5 cellular contexts compared by ENCODE assay signal in genomic region chr7:744128-744520, GRCh38. TPM values are rescaled to one million over a fixed set of nuclear protein-coding genes. Genes with fewer than 3 reads are reported as not detected.
DNase-seq lines count a peak whose midpoint lies in the region; ATAC-seq, FAIRE-seq and TF ChIP-seq lines count a peak whose summit lies in the region.
"Not testable (repeated sequence)": the region's sequence is repeated elsewhere in the genome, so short reads cannot be mapped to it uniquely, and the experiment has no call there.

No MANE protein-coding gene starts in this region.

- H3K9me1 ChIP-seq in K562 (ENCODE audit: control insufficient read depth, insufficient read depth, low read length) = not testable (repeated sequence)

- not testable (repeated sequence) for TF ChIP-seq POLR2A in K562 (conservative IDR thresholded peaks at IDR 0.05); sigmoid colon (IDR thresholded peaks at IDR 0.05)

- not testable (repeated sequence) for H3K9ac ChIP-seq in K562 (ENCODE audit: insufficient read depth in 1 of 2, low read depth in 2 of 2, low read length in 2 of 2)

- not testable (repeated sequence) for ATAC-seq in SK-N-SH treated with all-trans-retinoic acid at 6 μM for 48 hours; activated CD8-positive, alpha-beta T cell treated with anti-CD3 and anti-CD28 coated beads, Interleukin-2, amount 10 ng/mL, durations not matched to agents 7 days and 5 days; K562

- TF ChIP-seq CTCF in HEK293 (tag by site-specific recombination; IDR thresholded peaks at IDR 0.05); K562 (IDR thresholded peaks at IDR 0.05 in 2 of 3, conservative IDR thresholded peaks at IDR 0.05 in 1 of 3; ENCODE audit: insufficient read depth in 2 of 3, low read depth in 1 of 3, low read length in 3 of 3); sigmoid colon (IDR thresholded peaks at IDR 0.05): not testable (repeated sequence)

- H3K4me3 Mint-ChIP-seq in activated CD8-positive, alpha-beta T cell treated with anti-CD3 and anti-CD28 coated beads, Interleukin-2, amount 10 ng/mL, durations not matched to agents 7 days and 5 days = not testable (repeated sequence)

- BruUV-seq in K562 (replicated peaks; lab: Mats Ljungman, UMichigan) = not testable (repeated sequence)

- not testable (repeated sequence) for H3K4me3 ChIP-seq in HEK293 (ENCODE audit: low read depth, low read length); K562; sigmoid colon

- not testable (repeated sequence) for DNase-seq in activated CD8-positive, alpha-beta T cell treated with anti-CD3 and anti-CD28 coated beads, Interleukin-2, amount 10 ng/mL, durations not matched to agents 7 days and 5 days; K562 (ENCODE audit: extremely low read depth in 1 of 4, low spot score in 3 of 4)
- DNase-seq in sigmoid colon = peak; percentile 6

- not testable (repeated sequence) for H3K27ac ChIP-seq in HEK293 (ENCODE audit: extremely low read depth, low read depth, low read length); K562 (ENCODE audit: extremely low read depth, low read depth, low read length); sigmoid colon

- H3K4me2 ChIP-seq in K562 (ENCODE audit: insufficient read depth, low read length) = not testable (repeated sequence)

- intact Hi-C loops in K562 (cut with micrococcal nuclease); sigmoid colon (cut with DNase I): not testable (repeated sequence)

- not testable (repeated sequence) for H3K27me3 Mint-ChIP-seq in activated CD8-positive, alpha-beta T cell treated with anti-CD3 and anti-CD28 coated beads, Interleukin-2, amount 10 ng/mL, durations not matched to agents 7 days and 5 days (ENCODE audit: low read depth)

- not testable (repeated sequence) for TF ChIP-seq EP300 in K562 (IDR thresholded peaks at IDR 0.05; ENCODE audit: low read length); sigmoid colon (IDR thresholded peaks at IDR 0.05)

- peak overlapping the region; percentile 30 for H3K27ac Mint-ChIP-seq in activated CD8-positive, alpha-beta T cell treated with anti-CD3 and anti-CD28 coated beads, Interleukin-2, amount 10 ng/mL, durations not matched to agents 7 days and 5 days

- not testable (repeated sequence) for H3K4me1 Mint-ChIP-seq in activated CD8-positive, alpha-beta T cell treated with anti-CD3 and anti-CD28 coated beads, Interleukin-2, amount 10 ng/mL, durations not matched to agents 7 days and 5 days (ENCODE audit: low read depth)

- H3K4me1 ChIP-seq in HEK293 (ENCODE audit: control insufficient read depth, insufficient read depth, low read length); K562 (replicated peaks in 1 of 2; ENCODE audit: control insufficient read depth in 2 of 2, insufficient read depth in 2 of 2, low read length in 2 of 2); sigmoid colon: not testable (repeated sequence)

- in situ Hi-C loops in K562 (cut with MboI) = not testable (repeated sequence)

- H3K36me3 Mint-ChIP-seq in activated CD8-positive, alpha-beta T cell treated with anti-CD3 and anti-CD28 coated beads, Interleukin-2, amount 10 ng/mL, durations not matched to agents 7 days and 5 days (ENCODE audit: low read depth) = peaks cover 27% of the 10 kb centered on the region

- not testable (repeated sequence) for H4K20me1 ChIP-seq in K562 (replicated peaks; ENCODE audit: control insufficient read depth, insufficient read depth, low read length)

- POLR2A ChIA-PET in HEK293 (lab: Yijun Ruan, JAX); activated CD8-positive, alpha-beta T cell treated with anti-CD3 and anti-CD28 coated beads, Interleukin-2, amount 10 ng/mL, durations not matched to agents 7 days and 5 days (lab: Charles Lee); K562 (lab: Yijun Ruan, JAX): not testable (repeated sequence)

- CTCF ChIA-PET in HEK293 (lab: Yijun Ruan, JAX); activated CD8-positive, alpha-beta T cell treated with anti-CD3 and anti-CD28 coated beads, Interleukin-2, amount 10 ng/mL, durations not matched to agents 7 days and 5 days (lab: Charles Lee); K562 (lab: Yijun Ruan, JAX; ENCODE audit: low intra/inter-chr PET ratio): not testable (repeated sequence)

- TF ChIP-seq RAD21 in K562 (CRISPR knock-in tag; conservative IDR thresholded peaks at IDR 0.05 in 1 of 2, IDR thresholded peaks at IDR 0.05 in 1 of 2) = not testable (repeated sequence)

- not testable (repeated sequence) for H2AFZ ChIP-seq in K562 (ENCODE audit: low read depth, low read length)

- H3K27me3 ChIP-seq in K562 (ENCODE audit: control insufficient read depth in 2 of 2, insufficient read depth in 2 of 2, low read length in 2 of 2); sigmoid colon: not testable (repeated sequence)

- peaks cover 27% of the 10 kb centered on the region for H3K79me2 ChIP-seq in K562 (ENCODE audit: control insufficient read depth, insufficient read depth, low read length)

- peaks cover 7 to 53% of the 10 kb centered on the region in 2 experiments; a peak in 2 of 3 replicates for H3K36me3 ChIP-seq in HEK293 (ENCODE audit: control insufficient read depth in 2 of 2, insufficient read depth in 1 of 2, low read length in 2 of 2)
- H3K36me3 ChIP-seq in K562 (ENCODE audit: control insufficient read depth, insufficient read depth, low read length) = peaks cover 67% of the 10 kb centered on the region
- peaks cover 8 to 43% (median 21%) of the 10 kb centered on the region in 4 donors for H3K36me3 ChIP-seq in sigmoid colon

- not testable (repeated sequence) for FAIRE-seq in K562 (lab: Jason Lieb, UNC)

- not testable (repeated sequence) for H3K9me3 ChIP-seq in HEK293 (ENCODE audit: control insufficient read depth, insufficient read depth, low read depth, low read length); K562 (replicated peaks; ENCODE audit: control insufficient read depth, insufficient read depth, low read depth, low read length); sigmoid colon

- WGBS in K562 (ENCODE audit: insufficient coverage, low coverage, missing lambda C conversion rate) = 75% methylated on average over 4 of the region's 5 CpGs
- 88 to 97% methylated on average over 5 of the region's 5 CpGs for WGBS in sigmoid colon, 2 donors

- not testable (repeated sequence) for H3K9me3 Mint-ChIP-seq in activated CD8-positive, alpha-beta T cell treated with anti-CD3 and anti-CD28 coated beads, Interleukin-2, amount 10 ng/mL, durations not matched to agents 7 days and 5 days (ENCODE audit: insufficient read depth)

RNA-seq across cellular contexts. Expression of gene PRKAR1B, which starts 17.0 kb away (rescaled TPM):
- 10 to 100 TPM; 56.5 to 58.2 TPM for total RNA-seq in activated CD8-positive, alpha-beta T cell treated with anti-CD3 and anti-CD28 coated beads, Interleukin-2, amount 10 ng/mL, durations not matched to agents 7 days and 5 days
- total RNA-seq in K562 (2011; cell fraction: chromatin; rRNA removed; ENCODE audit: low replicate concordance) = 17.8 and 33.7 TPM in 2 replicates
- total RNA-seq in K562 (2011; cell fraction: nucleolus; rRNA removed) = 20.3 and 21.8 TPM in 2 replicates
- total RNA-seq in K562 (2011; cell fraction: nucleoplasm; rRNA removed) = 13.3 and 14.8 TPM in 2 replicates
- 28.8 and 37.6 TPM in 2 replicates for total RNA-seq in K562 (2014; rRNA removed)
- total RNA-seq in K562 (2014; rRNA removed; fragmentation: Illumina TruSeq; extraction: Trizol) = 7.7 and 10.5 TPM in 2 replicates
- total RNA-seq in K562 (2015; rRNA removed; fragmentation: Illumina TruSeq; extraction: Trizol) = 11.8 and 12.7 TPM in 2 replicates
- total RNA-seq in K562 (2021) = 30.5 and 32.0 TPM in 2 replicates
- 8.2 and 15.3 TPM in 2 replicates for polyA plus RNA-seq in K562 (2011; rRNA removed)
- polyA plus RNA-seq in K562 (2011; cell fraction: cytosol; rRNA removed) = 7.5 and 20.4 TPM in 2 replicates
- polyA plus RNA-seq in K562 (2011; cell fraction: nucleus; rRNA removed) = 8.1 and 20.7 TPM in 2 replicates
- polyA plus RNA-seq in K562 (2012) = 13.9 and 25.5 TPM in 2 replicates
- 9.2 and 20.4 TPM in 2 replicates for polyA plus RNA-seq in K562 (2014; fragmentation: Illumina TruSeq; extraction: Trizol)
- 1 to 10 TPM in 1 of 2 experiments, under 1 TPM in 1; 0.99 to 1.2 TPM for polyA plus RNA-seq in K562 (2014; fragmentation: Nextera tagmentation; extraction: Ambion mirVana)
- 18.4 and 19.4 TPM in 2 replicates for polyA plus RNA-seq in K562 (2014; rRNA removed)
- polyA minus RNA-seq in K562 (2011; rRNA and poly(A)+ RNA removed) = 21.0 and 32.5 TPM in 2 replicates
- 11.3 and 17.8 TPM in 2 replicates for polyA minus RNA-seq in K562 (2011; cell fraction: cytosol; rRNA and poly(A)+ RNA removed)
- 8.5 and 9.8 TPM in 2 replicates for polyA minus RNA-seq in K562 (2011; cell fraction: nucleus; rRNA and poly(A)+ RNA removed)
- 10 to 100 TPM in 3 of 4 donors, 1 to 10 TPM in 1; 9.7 to 26.6 (median 10.9) TPM for total RNA-seq in sigmoid colon
- 10 to 100 TPM in 2 of 3 donors, 1 to 10 TPM in 1; 9.5 to 20.4 (median 12.6) TPM for polyA plus RNA-seq in sigmoid colon

RNA-seq across cellular contexts. Expression of gene DNAAF5, which starts 17.6 kb away (rescaled TPM):
- total RNA-seq in activated CD8-positive, alpha-beta T cell treated with anti-CD3 and anti-CD28 coated beads, Interleukin-2, amount 10 ng/mL, durations not matched to agents 7 days and 5 days = 10 to 100 TPM; 25.5 to 27.0 TPM
- total RNA-seq in K562 (2011; cell fraction: chromatin; rRNA removed; ENCODE audit: low replicate concordance) = 43.7 and 77.7 TPM in 2 replicates
- total RNA-seq in K562 (2011; cell fraction: nucleolus; rRNA removed) = 48.7 and 57.2 TPM in 2 replicates
- total RNA-seq in K562 (2011; cell fraction: nucleoplasm; rRNA removed) = 27.9 and 34.8 TPM in 2 replicates
- total RNA-seq in K562 (2014; rRNA removed) (35.3 and 61.8 TPM in 2 replicates), K562 (2014; rRNA removed; fragmentation: Illumina TruSeq; extraction: Trizol) (14.2 and 16.4 TPM in 2 replicates), K562 (2015; rRNA removed; fragmentation: Illumina TruSeq; extraction: Trizol) (19.1 and 20.8 TPM in 2 replicates), K562 (2021) (69.7 and 69.9 TPM in 2 replicates), sigmoid colon (10 to 100 TPM; 13.2 to 25.4 (median 16.0) TPM)
- polyA plus RNA-seq in K562 (2011; rRNA removed) (12.3 and 33.1 TPM in 2 replicates), K562 (2014; fragmentation: Illumina TruSeq; extraction: Trizol) (20.3 and 41.8 TPM in 2 replicates), K562 (2014; fragmentation: Nextera tagmentation; extraction: Ambion mirVana) (1 to 10 TPM; 3.1 to 5.1 TPM), K562 (2014; rRNA removed) (31.9 and 34.0 TPM in 2 replicates), sigmoid colon (10 to 100 TPM in 1 of 3 donors, 1 to 10 TPM in 2; 7.8 to 23.4 (median 9.7) TPM)
- 24.9 and 63.1 TPM in 2 replicates for polyA plus RNA-seq in K562 (2011; cell fraction: cytosol; rRNA removed)
- polyA plus RNA-seq in K562 (2011; cell fraction: nucleus; rRNA removed) = 29.7 and 48.2 TPM in 2 replicates
- polyA plus RNA-seq in K562 (2012) = 35.7 and 58.0 TPM in 2 replicates
- polyA minus RNA-seq in K562 (2011; rRNA and poly(A)+ RNA removed) = 16.2 and 19.7 TPM in 2 replicates
- polyA minus RNA-seq in K562 (2011; cell fraction: cytosol; rRNA and poly(A)+ RNA removed) = 41.6 and 44.6 TPM in 2 replicates
- 20.3 and 25.7 TPM in 2 replicates for polyA minus RNA-seq in K562 (2011; cell fraction: nucleus; rRNA and poly(A)+ RNA removed)
